In genomic region chr19:17575871-17576757, GRCh38 we compare ENCODE assay signal across 19 cellular contexts. TPM values are rescaled to one million over a fixed set of nuclear protein-coding genes. Genes with fewer than 3 reads are reported as not detected.
DNase-seq lines count a peak whose midpoint lies in the region; ATAC-seq and TF ChIP-seq lines count a peak whose summit lies in the region.
"Had no signal": no experiment of that assay in that cellular context is flagged by ENCODE, and none has a peak within 500 bp of the region (broad histone marks: within the 10 kb centered on the region; RNA-seq: fewer than 3 reads in every experiment).

No MANE protein-coding gene starts in this region.

- H3K27ac ChIP-seq in Karpas-422 (ENCODE audit: low read length) (no peak overlapping the region), colonic mucosa (no peak overlapping the region)
- H3K27ac ChIP-seq: ascending aorta, KMS-11, psoas muscle, thoracic aorta had no signal

- H3K4me3 Mint-ChIP-seq in activated CD4-positive, alpha-beta T cell treated with anti-CD3 and anti-CD28 coated beads for 36 hours: no peak overlapping the region
- H3K4me3 Mint-ChIP-seq: CD14-positive monocyte; natural killer cell treated with Interleukin-12 subunit alpha and Interleukin-12 subunit beta and Interleukin-15 and Interleukin-18, amount 100 ng/mL, for 72 hours had no signal

- no peaks in the 10 kb centered on the region for H3K9me3 Mint-ChIP-seq in activated CD4-positive, alpha-beta T cell treated with anti-CD3 and anti-CD28 coated beads for 36 hours (ENCODE audit: low read depth)
- H3K9me3 Mint-ChIP-seq: natural killer cell treated with Interleukin-12 subunit alpha and Interleukin-12 subunit beta and Interleukin-15 and Interleukin-18, amount 100 ng/mL, for 72 hours had no signal

- H3K27me3 ChIP-seq in Karpas-422 (ENCODE audit: low read length) (no peaks in the 10 kb centered on the region), colonic mucosa (no peaks in the 10 kb centered on the region)
- H3K27me3 ChIP-seq: ascending aorta had no signal

- intact Hi-C loops in activated CD4-positive, alpha-beta T cell treated with anti-CD3 and anti-CD28 coated beads for 36 hours (cut with DNase I, micrococcal nuclease): no loop called here
- intact Hi-C loops in colonic mucosa (cut with DNase I): no loop called here

- no peak overlapping the region for H3K27ac Mint-ChIP-seq in activated CD4-positive, alpha-beta T cell treated with anti-CD3 and anti-CD28 coated beads for 36 hours
- H3K27ac Mint-ChIP-seq: natural killer cell treated with Interleukin-12 subunit alpha and Interleukin-12 subunit beta and Interleukin-15 and Interleukin-18, amount 100 ng/mL, for 72 hours had no signal

- H3K9me3 ChIP-seq in Karpas-422 (ENCODE audit: low read length): no peaks in the 10 kb centered on the region
- H3K9me3 ChIP-seq in colonic mucosa: no peaks in the 10 kb centered on the region
- H3K9me3 ChIP-seq: ascending aorta, psoas muscle, thoracic aorta had no signal

- ATAC-seq in activated CD4-positive, alpha-beta T cell treated with anti-CD3 and anti-CD28 coated beads for 36 hours: peak; percentile 24
- ATAC-seq in omental fat pad (ENCODE audit: low FRiP score) (peak; percentile 6), GM18511 (IDR thresholded peaks at IDR 0.05; ENCODE audit: unreplicated experiment) (no peak)

- H3K36me3 Mint-ChIP-seq in activated CD4-positive, alpha-beta T cell treated with anti-CD3 and anti-CD28 coated beads for 36 hours (ENCODE audit: low read depth): peaks cover 52% of the 10 kb centered on the region
- H3K36me3 Mint-ChIP-seq: natural killer cell treated with Interleukin-12 subunit alpha and Interleukin-12 subunit beta and Interleukin-15 and Interleukin-18, amount 100 ng/mL, for 72 hours had no signal

- peak; percentile 29 for DNase-seq in activated CD4-positive, alpha-beta T cell treated with anti-CD3 and anti-CD28 coated beads for 36 hours
- no peak for DNase-seq in activated CD4-positive, alpha-beta T cell treated with anti-CD3 and anti-CD28 coated beads for 4 hours
- DNase-seq in Karpas-422 (peak; percentile 68), colonic mucosa (peak; percentile 47), omental fat pad (ENCODE audit: low spot score) (no peak), MV-4-11 (lab: John Stamatoyannopoulos, UW) (no peak), NAMALWA (ENCODE audit: low spot score) (no peak)
- DNase-seq: activated CD4-positive, alpha-beta T cell treated with anti-CD3 and anti-CD28 coated beads, Interleukin-2, amount 50 U/mL, for 4 hours; activated naive CD4-positive, alpha-beta T cell; NCI-H1105 treated with DMSO at 0.1 percent for 48 hours; NK-92 treated with Interleukin-12 subunit alpha and Interleukin-12 subunit beta, amount 100 ng/mL, for 24 hours had no signal

- H3K4me3 ChIP-seq in Karpas-422 (ENCODE audit: low read length): no peak overlapping the region
- no peak overlapping the region for H3K4me3 ChIP-seq in colonic mucosa
- H3K4me3 ChIP-seq: ascending aorta, psoas muscle, smooth muscle cell, thoracic aorta had no signal

- TF ChIP-seq CTCF in colonic mucosa (IDR thresholded peaks at IDR 0.05) (no peak), omental fat pad (IDR thresholded peaks at IDR 0.05) (no peak)

- POLR2A ChIA-PET in activated CD4-positive, alpha-beta T cell treated with anti-CD3 and anti-CD28 coated beads for 36 hours (lab: Charles Lee): no interaction called here

- CTCF ChIA-PET in activated CD4-positive, alpha-beta T cell treated with anti-CD3 and anti-CD28 coated beads for 36 hours (lab: Charles Lee): interaction anchor here (0.9 to 1.3 kb wide), 2 partner anchors 11 to 32 kb away, joined by 3 to 6 read pairs; no protein-coding TSS in a partner anchor

- no peaks in the 10 kb centered on the region for H3K27me3 Mint-ChIP-seq in activated CD4-positive, alpha-beta T cell treated with anti-CD3 and anti-CD28 coated beads for 36 hours
- H3K27me3 Mint-ChIP-seq: natural killer cell treated with Interleukin-12 subunit alpha and Interleukin-12 subunit beta and Interleukin-15 and Interleukin-18, amount 100 ng/mL, for 72 hours had no signal

- H3K79me2 ChIP-seq in Karpas-422 (ENCODE audit: low read length): no peaks in the 10 kb centered on the region

- H4K20me1 ChIP-seq in Karpas-422 (ENCODE audit: insufficient read depth, low read depth, low read length): peaks cover 8% of the 10 kb centered on the region; the same call in 1 of the 2 replicates

- peaks cover 15% of the 10 kb centered on the region for H3K36me3 ChIP-seq in Karpas-422 (ENCODE audit: insufficient read depth, low read length)
- H3K36me3 ChIP-seq in colonic mucosa: no peaks in the 10 kb centered on the region

- H3K4me1 ChIP-seq in Karpas-422 (ENCODE audit: low read length) (no peaks in the 10 kb centered on the region), colonic mucosa (no peaks in the 10 kb centered on the region)
- H3K4me1 ChIP-seq: ascending aorta, psoas muscle had no signal

- H3K9me2 ChIP-seq in Karpas-422 (replicated peaks; ENCODE audit: insufficient read depth, low read length): no peaks in the 10 kb centered on the region

- H3K4me1 Mint-ChIP-seq in activated CD4-positive, alpha-beta T cell treated with anti-CD3 and anti-CD28 coated beads for 36 hours: no peaks in the 10 kb centered on the region

- no peak overlapping the region for H3K4me2 ChIP-seq in Karpas-422 (ENCODE audit: low read depth, low read length, poor library complexity, severe bottlenecking)
- H3K4me2 ChIP-seq: KMS-11, smooth muscle cell had no signal

- no peak overlapping the region for H3K9ac ChIP-seq in Karpas-422 (ENCODE audit: low read length)
- H3K9ac ChIP-seq in colonic mucosa (ENCODE audit: low read depth in 2 of 2, low read length in 2 of 2): no peak overlapping the region
- H3K9ac ChIP-seq: KMS-11 had no signal

- H2AFZ ChIP-seq in Karpas-422 (ENCODE audit: low read length): no peak overlapping the region

RNA-seq across cellular contexts. Expression of gene COLGALT1, which starts 20.7 kb away (rescaled TPM):
- 10 to 100 TPM; 51.2 to 64.3 TPM for total RNA-seq in activated CD4-positive, alpha-beta T cell treated with anti-CD3 and anti-CD28 coated beads for 36 hours
- 25.0 and 25.5 TPM in 2 replicates for total RNA-seq in Karpas-422 (2014; rRNA removed; shearing (Covaris generic); ENCODE audit: low replicate concordance)
- total RNA-seq in colonic mucosa (10 to 100 TPM; 51.4 to 90.9 TPM), omental fat pad (100 to 1,000 TPM in 3 of 4 donors, 10 to 100 TPM in 1; 70.0 to 141 (median 115) TPM)

Comparison
In these comparisons a context has a peak if more than half of its experiments do, and no peak if none do; other contexts are left out.
1. DNase-seq: peak in activated CD4-positive, alpha-beta T cell treated with anti-CD3 and anti-CD28 coated beads for 36 hours (single experiment), Karpas-422 (single experiment) and colonic mucosa (single experiment); none in activated CD4-positive, alpha-beta T cell treated with anti-CD3 and anti-CD28 coated beads for 4 hours (0 of 2), omental fat pad (single experiment), MV-4-11 (single experiment) and NAMALWA (single experiment).